Comparison of ENCODE assay signal across 25 cellular contexts in the genomic region with DNA sequence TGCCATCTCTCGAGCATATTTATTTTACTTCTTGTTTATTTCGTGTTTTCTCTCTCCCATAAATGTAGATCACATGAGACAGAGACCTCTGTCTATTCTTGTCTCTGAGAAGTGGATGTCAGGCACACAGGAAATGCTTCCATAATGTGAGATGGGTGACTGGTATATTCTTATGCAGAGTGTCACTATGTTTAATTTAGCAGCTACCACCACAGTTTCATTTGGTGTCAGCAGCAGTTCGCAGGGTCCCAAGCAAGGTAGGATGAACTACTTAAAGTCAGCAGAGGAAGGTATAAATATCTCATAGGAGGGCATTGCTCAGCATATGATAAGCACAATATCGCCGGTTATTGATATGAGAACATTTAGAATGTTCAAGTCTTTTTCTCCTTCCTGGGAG.
"Had no signal": no experiment of that assay in that cellular context is flagged by ENCODE, and none has a peak within 500 bp of the region (broad histone marks: within the 10 kb centered on the region; RNA-seq: fewer than 3 reads in every experiment).

No MANE protein-coding gene starts in this region.

- H3K9me3 ChIP-seq: breast epithelium, left lung, thyroid gland, upper lobe of right lung had no signal

- H3K4me3 ChIP-seq: breast epithelium, dorsolateral prefrontal cortex, left lung, neural progenitor cell, thyroid gland, upper lobe of right lung had no signal

- DNase-seq: activated CD4-positive, alpha-beta T cell treated with anti-CD3 and anti-CD28 coated beads for 36 hours; activated CD4-positive, alpha-beta T cell treated with anti-CD3 and anti-CD28 coated beads, Interleukin-2, amount 50 U/mL, for 4 hours; activated CD8-positive, alpha-beta memory T cell treated with anti-CD3 and anti-CD28 coated beads, Interleukin-2, amount 50 U/mL, for 48 hours; activated naive CD4-positive, alpha-beta T cell treated with anti-CD3 and anti-CD28 coated beads for 36 hours; activated naive CD8-positive, alpha-beta T cell treated with anti-CD3 and anti-CD28 coated beads, Interleukin-2, amount 10 ng/mL, durations not matched to agents 7 days and 5 days; activated T-cell treated with anti-CD3 and anti-CD28 coated beads, Interleukin-2, amount 50 U/mL, for 48 hours; amniotic stem cell; dorsolateral prefrontal cortex; effector memory CD8-positive, alpha-beta T cell; foreskin melanocyte; immature natural killer cell; kidney glomerular epithelial cell; left lung; naive thymus-derived CD4-positive, alpha-beta T cell; right cardiac atrium; stimulated activated CD4-positive, alpha-beta T cell treated with anti-CD3 and anti-CD28 coated beads, Interleukin-4, amount 100 ng/mL, for 4 hours; stimulated activated naive CD8-positive, alpha-beta T cell treated with anti-CD3 and anti-CD28 coated beads, Interleukin-15, Interleukin-2, amounts not matched to agents 100 U/mL and 50 U/mL, for 24 hours; substantia nigra; T-helper 9 cell; thyroid gland; upper lobe of right lung had no signal

- H3K4me1 ChIP-seq: breast epithelium, left lung, neural progenitor cell, thyroid gland, upper lobe of right lung had no signal

- H3K36me3 ChIP-seq: breast epithelium, left lung, neural progenitor cell, thyroid gland, upper lobe of right lung had no signal

- H3K27ac ChIP-seq: breast epithelium, dorsolateral prefrontal cortex, left lung, neural progenitor cell, thyroid gland, upper lobe of right lung had no signal

- ATAC-seq: activated CD4-positive, alpha-beta T cell treated with anti-CD3 and anti-CD28 coated beads for 36 hours; effector memory CD8-positive, alpha-beta T cell; esophagus mucosa; left lung; naive thymus-derived CD4-positive, alpha-beta T cell; right cardiac atrium; stimulated activated naive CD8-positive, alpha-beta T cell treated with anti-CD3 and anti-CD28 coated beads, Interleukin-15, Interleukin-2, amounts not matched to agents 100 U/mL and 50 U/mL, for 24 hours; upper lobe of right lung; WTC11 had no signal

- H2AFZ ChIP-seq: neural progenitor cell had no signal

- H3K4me2 ChIP-seq: neural progenitor cell had no signal

- H3K27me3 ChIP-seq: breast epithelium, dorsolateral prefrontal cortex, left lung, neural progenitor cell, thyroid gland, upper lobe of right lung had no signal

- H3K9ac ChIP-seq: neural progenitor cell had no signal
